Comparison of ENCODE assay signal across 28 cellular contexts in the genomic region with DNA sequence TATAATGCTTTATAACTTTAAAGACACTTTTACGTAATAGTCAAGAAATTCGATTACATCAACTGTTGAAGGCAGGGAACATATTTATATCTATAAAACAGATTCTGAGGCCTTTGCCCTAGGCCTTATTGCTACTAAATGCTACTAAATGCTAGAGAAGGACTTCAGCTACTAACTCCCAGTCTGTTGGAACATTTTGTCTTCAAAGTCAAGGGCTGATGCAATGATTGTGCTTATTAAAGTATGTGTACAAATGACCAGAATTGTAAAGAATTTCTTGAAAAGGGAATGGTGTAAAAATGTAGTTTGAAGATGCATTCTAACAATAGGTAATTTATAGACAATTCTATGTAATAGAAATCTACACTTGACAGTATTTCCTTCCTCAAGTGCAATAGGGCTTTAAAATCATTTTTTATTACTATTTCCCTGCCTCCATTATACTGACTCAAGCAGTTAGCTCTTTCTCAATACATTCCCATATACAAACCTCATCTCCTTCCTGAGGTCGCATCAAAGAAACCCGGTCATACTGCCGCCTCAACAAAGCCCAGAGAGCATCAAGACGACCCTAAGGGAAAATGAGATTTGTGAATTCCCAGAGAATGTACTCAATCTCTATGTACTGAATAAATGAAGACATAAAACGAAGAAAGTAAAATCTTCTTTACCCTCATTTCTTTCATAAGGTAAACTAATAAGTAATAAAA.
"Had no signal": no experiment of that assay in that cellular context is flagged by ENCODE, and none has a peak within 500 bp of the region (broad histone marks: within the 10 kb centered on the region; RNA-seq: fewer than 3 reads in every experiment).

No MANE protein-coding gene starts in this region.

- H3K27me3 ChIP-seq: adrenal gland, body of pancreas, Peyer's patch, SJCRH30 had no signal

- DNase-seq: activated B cell treated with CpG ODN at 0.5 μM for 24 hours; activated CD4-positive, alpha-beta memory T cell treated with anti-CD3 and anti-CD28 coated beads for 36 hours; activated CD4-positive, alpha-beta T cell treated with anti-CD3 and anti-CD28 coated beads for 1 hour; activated CD4-positive, alpha-beta T cell treated with anti-CD3 and anti-CD28 coated beads, Interleukin-2, amount 10 ng/mL, durations not matched to agents 24 days and 14 days; activated CD8-positive, alpha-beta memory T cell treated with anti-CD3 and anti-CD28 coated beads for 24 hours; activated gamma-delta T cell treated with Interleukin-2 at 50 U/mL for 16 hours; activated naive CD4-positive, alpha-beta T cell treated with anti-CD3 and anti-CD28 coated beads, Interleukin-2, amount 10 ng/mL, durations not matched to agents 7 days and 5 days; activated naive CD8-positive, alpha-beta T cell treated with anti-CD3 and anti-CD28 coated beads for 36 hours; activated T-cell treated with anti-CD3 and anti-CD28 coated beads, Interleukin-2, amount 50 U/mL, for 4 hours; adrenal gland; aorta; body of pancreas; MM.1S; NCI-H1105 treated with DMSO at 0.1 percent for 48 hours; NCI-H1436 treated with DMSO at 0.1 percent for 48 hours; NCI-H187; NCI-H2081; NCI-H510A treated with DMSO at 0.1 percent for 48 hours; NCI-H69; NK-92 treated with Interleukin-12 subunit alpha and Interleukin-12 subunit beta, amount 100 ng/mL, for 24 hours; OCI-M1; Peyer's patch; Right ventricle myocardium superior; SJCRH30; T-helper 9 cell had no signal

- ATAC-seq: activated T-cell treated with anti-CD3 and anti-CD28 coated beads, Interleukin-2, amount 50 U/mL, for 4 hours; body of pancreas; SK-N-SH treated with all-trans-retinoic acid at 6 μM for 48 hours had no signal

- H3K4me1 Mint-ChIP-seq: activated B cell treated with CpG ODN at 0.5 μM for 24 hours; activated naive CD4-positive, alpha-beta T cell treated with anti-CD3 and anti-CD28 coated beads, Interleukin-2, amount 10 ng/mL, durations not matched to agents 7 days and 5 days; activated naive CD8-positive, alpha-beta T cell treated with anti-CD3 and anti-CD28 coated beads for 36 hours had no signal

- H3K9me3 ChIP-seq: adrenal gland, body of pancreas, Peyer's patch, SJCRH30 had no signal

- H3K4me1 ChIP-seq: adrenal gland, body of pancreas, Peyer's patch, SJCRH30 had no signal

- H3K4me3 ChIP-seq: adrenal gland, body of pancreas, Peyer's patch, SJCRH30 had no signal

- H3K27me3 Mint-ChIP-seq: activated B cell treated with CpG ODN at 0.5 μM for 24 hours; activated CD4-positive, alpha-beta memory T cell treated with anti-CD3 and anti-CD28 coated beads for 36 hours; activated CD4-positive, alpha-beta T cell treated with anti-CD3 and anti-CD28 coated beads, Interleukin-2, amount 10 ng/mL, durations not matched to agents 24 days and 14 days; activated naive CD4-positive, alpha-beta T cell treated with anti-CD3 and anti-CD28 coated beads, Interleukin-2, amount 10 ng/mL, durations not matched to agents 7 days and 5 days; activated naive CD8-positive, alpha-beta T cell treated with anti-CD3 and anti-CD28 coated beads for 36 hours had no signal

- H3K9me3 Mint-ChIP-seq: activated B cell treated with CpG ODN at 0.5 μM for 24 hours; activated CD4-positive, alpha-beta memory T cell treated with anti-CD3 and anti-CD28 coated beads for 36 hours; activated CD4-positive, alpha-beta T cell treated with anti-CD3 and anti-CD28 coated beads, Interleukin-2, amount 10 ng/mL, durations not matched to agents 24 days and 14 days; activated naive CD4-positive, alpha-beta T cell treated with anti-CD3 and anti-CD28 coated beads, Interleukin-2, amount 10 ng/mL, durations not matched to agents 7 days and 5 days; activated naive CD8-positive, alpha-beta T cell treated with anti-CD3 and anti-CD28 coated beads for 36 hours had no signal

- H3K4me3 Mint-ChIP-seq: activated B cell treated with CpG ODN at 0.5 μM for 24 hours; activated CD4-positive, alpha-beta memory T cell treated with anti-CD3 and anti-CD28 coated beads for 36 hours; activated CD4-positive, alpha-beta T cell treated with anti-CD3 and anti-CD28 coated beads, Interleukin-2, amount 10 ng/mL, durations not matched to agents 24 days and 14 days; activated naive CD4-positive, alpha-beta T cell treated with anti-CD3 and anti-CD28 coated beads, Interleukin-2, amount 10 ng/mL, durations not matched to agents 7 days and 5 days; activated naive CD8-positive, alpha-beta T cell treated with anti-CD3 and anti-CD28 coated beads for 36 hours; activated T-cell treated with anti-CD3 and anti-CD28 coated beads, Interleukin-2, amount 50 U/mL, for 4 hours; T-helper 1 cell treated with Interleukin-12 subunit alpha and Interleukin-12 subunit beta and Interleukin-4 antibody, amounts not matched to agents 30 μg/mL and 1 μg/mL, for 36 hours had no signal

- H3K27ac ChIP-seq: adrenal gland, body of pancreas, Peyer's patch, RWPE1, SJCRH30 had no signal

- H3K27ac Mint-ChIP-seq: activated B cell treated with CpG ODN at 0.5 μM for 24 hours; activated CD4-positive, alpha-beta memory T cell treated with anti-CD3 and anti-CD28 coated beads for 36 hours; activated CD4-positive, alpha-beta T cell treated with anti-CD3 and anti-CD28 coated beads, Interleukin-2, amount 10 ng/mL, durations not matched to agents 24 days and 14 days; activated naive CD4-positive, alpha-beta T cell treated with anti-CD3 and anti-CD28 coated beads, Interleukin-2, amount 10 ng/mL, durations not matched to agents 7 days and 5 days; activated naive CD8-positive, alpha-beta T cell treated with anti-CD3 and anti-CD28 coated beads for 36 hours; T-helper 1 cell treated with Interleukin-12 subunit alpha and Interleukin-12 subunit beta and Interleukin-4 antibody, amounts not matched to agents 30 μg/mL and 1 μg/mL, for 36 hours had no signal
